ENCODE assay signal across 20 cellular contexts in the genomic region with DNA sequence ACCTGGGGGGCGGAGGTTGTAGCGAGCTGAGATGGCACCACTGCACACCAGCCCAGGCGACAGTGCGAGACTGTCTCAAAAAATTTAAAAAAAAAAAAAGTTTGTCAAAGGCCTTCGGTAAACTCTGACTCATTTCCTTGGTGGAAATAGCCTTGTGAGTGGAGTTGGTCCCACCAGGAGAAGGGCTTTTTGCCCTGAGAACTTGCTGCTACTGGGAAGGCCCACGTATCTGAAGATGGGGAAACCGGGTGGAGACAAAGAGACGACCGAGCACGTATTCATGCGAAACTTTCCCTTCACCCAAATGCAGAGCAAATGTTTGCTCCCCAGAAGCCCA. TPM values are rescaled to one million over a fixed set of nuclear protein-coding genes. Genes with fewer than 3 reads are reported as not detected.
DNase-seq lines count a peak whose midpoint lies in the region; TF ChIP-seq lines count a peak whose summit lies in the region.
"Had no signal": no experiment of that assay in that cellular context is flagged by ENCODE, and none has a peak within 500 bp of the region (broad histone marks: within the 10 kb centered on the region; RNA-seq: fewer than 3 reads in every experiment).

No MANE protein-coding gene starts in this region.

- H3K4me2 ChIP-seq in trophoblast cell (ENCODE audit: low read length), result no peak overlapping the region

- H3K27me3 ChIP-seq in esophagus (ENCODE audit: control insufficient read depth in 1 of 2, insufficient read depth in 2 of 2, low read length in 2 of 2) (no peaks in the 10 kb centered on the region), trophoblast cell (ENCODE audit: insufficient read depth, low read length) (no peaks in the 10 kb centered on the region)
- H3K27me3 ChIP-seq: ascending aorta; BLaER1 treated with 17β-estradiol and CSF1 and Interleukin-3, amounts not matched to agents 10 nM and 100 nM; upper lobe of left lung had no signal

- H4K8ac ChIP-seq in trophoblast cell (ENCODE audit: low read depth, low read length), result no peak overlapping the region

- no peaks in the 10 kb centered on the region for H3K9me3 ChIP-seq in esophagus (ENCODE audit: control insufficient read depth in 2 of 2, insufficient read depth in 1 of 2, low read depth in 1 of 2, low read length in 1 of 2)
- H3K9me3 ChIP-seq in trophoblast cell (ENCODE audit: insufficient read depth, low read depth, low read length), result no peaks in the 10 kb centered on the region
- H3K9me3 ChIP-seq: ascending aorta; BLaER1 treated with 17β-estradiol and CSF1 and Interleukin-3, amounts not matched to agents 10 nM and 100 nM; lower lobe of right lung; psoas muscle; upper lobe of left lung had no signal

- TF ChIP-seq CTCF in AG10803 (conservative IDR thresholded peaks at IDR 0.05; ENCODE audit: low read length) (no peak), VCaP (conservative IDR thresholded peaks at IDR 0.05) (no peak)

- H4K91ac ChIP-seq in trophoblast cell (ENCODE audit: low read depth, low read length), result no peak overlapping the region

- WGBS in esophagus, 2 donors, result 86 to 90% methylated on average over 11 of the region's 11 CpGs
- no CpG with 5 or more reads among the region's 11 CpGs for WGBS in trophoblast cell (ENCODE audit: extremely low coverage, insufficient coverage, insufficient read length)

- H3K79me1 ChIP-seq in trophoblast cell (ENCODE audit: low read length), result peaks cover 15% of the 10 kb centered on the region

- H3K4ac ChIP-seq in trophoblast cell (ENCODE audit: low read depth, low read length), result no peak overlapping the region

- no peak overlapping the region for H3K14ac ChIP-seq in trophoblast cell (ENCODE audit: low read length)

- H2BK120ac ChIP-seq in trophoblast cell (ENCODE audit: insufficient read depth, low read length, poor library complexity), result no peak overlapping the region

- H2AFZ ChIP-seq in trophoblast cell (ENCODE audit: insufficient read depth, low read length, poor library complexity), result no peak overlapping the region

- no peak overlapping the region for H2AK5ac ChIP-seq in trophoblast cell (ENCODE audit: low read length)

- no peak overlapping the region for H4K12ac ChIP-seq in trophoblast cell (ENCODE audit: low read depth, low read length)

- peak overlapping the region; percentile 62 for H2BK12ac ChIP-seq in trophoblast cell (ENCODE audit: low read length)

- H3K4me3 ChIP-seq in AG10803 (ENCODE audit: low read length), result no peak overlapping the region
- H3K4me3 ChIP-seq in esophagus (ENCODE audit: low read depth in 1 of 2, low read length in 2 of 2), result no peak overlapping the region
- no peak overlapping the region for H3K4me3 ChIP-seq in trophoblast cell (ENCODE audit: low read depth, low read length)
- H3K4me3 ChIP-seq: ascending aorta; BLaER1 treated with 17β-estradiol and CSF1 and Interleukin-3, amounts not matched to agents 10 nM and 100 nM; lower lobe of right lung; psoas muscle; upper lobe of left lung had no signal

- H3K4me1 ChIP-seq in esophagus (ENCODE audit: control insufficient read depth in 2 of 2, insufficient read depth in 2 of 2, low read length in 1 of 2), result peaks cover 2 to 17% of the 10 kb centered on the region in 2 donors
- H3K4me1 ChIP-seq in trophoblast cell (ENCODE audit: control insufficient read depth in 1 of 2, insufficient read depth in 2 of 2, low read length in 2 of 2), result peaks cover 20 to 34% of the 10 kb centered on the region in 2 experiments
- H3K4me1 ChIP-seq: ascending aorta had no signal

- H2BK5ac ChIP-seq in trophoblast cell (ENCODE audit: low read depth, low read length, poor library complexity), result no peak overlapping the region

- DNase-seq in AG10803 (ENCODE audit: low read depth) (peak; percentile 24), trophoblast cell (no peak), SIG-M5 treated with dmso at 0.1 percent for 504 hours (lab: John Stamatoyannopoulos, UW; ENCODE audit: unreplicated experiment) (no peak), DMS53 treated with DMSO at 0.1 percent for 48 hours (lab: John Stamatoyannopoulos, UW; ENCODE audit: unreplicated experiment) (no peak), CD1c-positive myeloid dendritic cell (ENCODE audit: extremely low spot score) (no peak)
- DNase-seq in stimulated activated CD4-positive, alpha-beta T cell treated with anti-CD3 and anti-CD28 coated beads, Interleukin-2, amount 100 ng/mL, for 24 hours, result no peak
- DNase-seq: ACHN; activated CD4-positive, alpha-beta T cell treated with anti-CD3 and anti-CD28 coated beads, Interleukin-2, amount 10 ng/mL, durations not matched to agents 24 days and 14 days; lower lobe of right lung; NCI-H1417; NCI-H446 treated with DMSO at 0.1 percent for 48 hours; psoas muscle; stimulated activated CD4-positive, alpha-beta T cell treated with anti-CD3 and anti-CD28 coated beads, Interleukin-4, amount 100 ng/mL, for 1 hour; stimulated activated naive CD4-positive, alpha-beta T cell; T-helper 17 cell had no signal

- no peaks in the 10 kb centered on the region for H3K79me2 ChIP-seq in trophoblast cell (ENCODE audit: control insufficient read depth, insufficient read depth, low read length, poor library complexity)

- peak overlapping the region; percentile 98 for H3K27ac ChIP-seq in VCaP
- peak overlapping the region; percentile 75 to 76 for H3K27ac ChIP-seq in esophagus (ENCODE audit: low read depth in 2 of 2, low read length in 1 of 2)
- H3K27ac ChIP-seq in trophoblast cell (ENCODE audit: low read depth, low read length), result no peak overlapping the region
- H3K27ac ChIP-seq: ascending aorta; BLaER1 treated with 17β-estradiol and CSF1 and Interleukin-3, amounts not matched to agents 10 nM and 100 nM; psoas muscle had no signal

- H3K23ac ChIP-seq in trophoblast cell (ENCODE audit: low read length), result no peak overlapping the region

- peak overlapping the region; percentile 25 for H3K18ac ChIP-seq in trophoblast cell (ENCODE audit: low read length)

- H3K36me3 ChIP-seq in esophagus (ENCODE audit: control insufficient read depth in 2 of 2, insufficient read depth in 2 of 2, low read length in 1 of 2), result peaks cover 0 to 2% of the 10 kb centered on the region in 2 donors
- H3K36me3 ChIP-seq in trophoblast cell (ENCODE audit: control insufficient read depth in 1 of 2, insufficient read depth in 2 of 2, low read length in 2 of 2), result peaks cover 0 to 2% of the 10 kb centered on the region in 2 experiments
- H3K36me3 ChIP-seq: ascending aorta; BLaER1 treated with 17β-estradiol and CSF1 and Interleukin-3, amounts not matched to agents 10 nM and 100 nM; lower lobe of right lung; upper lobe of left lung had no signal

- H3K9ac ChIP-seq in trophoblast cell (ENCODE audit: low read length), result no peak overlapping the region
- H3K9ac ChIP-seq: BLaER1 treated with 17β-estradiol and CSF1 and Interleukin-3, amounts not matched to agents 10 nM and 100 nM had no signal

RNA-seq across cellular contexts. Expression of a gene that starts 51.7 kb away (rescaled TPM):
- polyA plus RNA-seq in esophagus, result 10 to 100 TPM; 12.5 to 15.4 TPM
- polyA plus RNA-seq in trophoblast cell (2013), result 29.8 and 31.6 TPM in 2 replicates
